ENCODE assay signal across 19 cellular contexts in the genomic region with DNA sequence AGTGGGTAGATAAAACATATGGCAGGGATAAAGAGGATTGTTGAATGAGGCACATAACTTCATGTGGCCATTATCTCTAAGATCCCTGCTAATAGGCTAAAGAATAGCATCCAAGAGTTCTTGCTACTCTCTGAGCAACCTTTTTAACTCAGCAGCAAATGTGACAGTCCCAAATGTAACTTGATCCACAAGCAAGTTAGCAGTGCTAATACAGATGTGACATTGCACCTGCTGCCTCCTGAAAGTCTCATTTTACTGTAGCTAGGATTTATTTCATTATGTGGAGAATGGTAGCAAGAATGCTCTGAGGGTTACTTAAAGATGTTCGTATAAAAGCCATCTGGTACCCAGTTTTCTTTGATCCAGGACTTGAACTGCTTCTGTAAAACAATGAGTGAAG. TPM values are rescaled to one million over a fixed set of nuclear protein-coding genes. Genes with fewer than 3 reads are reported as not detected.
DNase-seq lines count a peak whose midpoint lies in the region; TF ChIP-seq lines count a peak whose summit lies in the region.
"Had no signal": no experiment of that assay in that cellular context is flagged by ENCODE, and none has a peak within 500 bp of the region (broad histone marks: within the 10 kb centered on the region; RNA-seq: fewer than 3 reads in every experiment).

No MANE protein-coding gene starts in this region.

- H3K36me3 ChIP-seq in neural progenitor cell = no peaks in the 10 kb centered on the region
- H3K36me3 ChIP-seq: SJSA1 had no signal

- H3K27me3 ChIP-seq in neural progenitor cell = no peaks in the 10 kb centered on the region
- H3K27me3 ChIP-seq: SJSA1 had no signal

- H2AFZ ChIP-seq in neural progenitor cell (replicated peaks) = no peak overlapping the region

- H3K4me3 ChIP-seq in neural progenitor cell = no peak overlapping the region
- H3K4me3 ChIP-seq: SJSA1 had no signal

- H3K27ac Mint-ChIP-seq in neural progenitor cell = no peak overlapping the region

- H3K9ac ChIP-seq in neural progenitor cell = no peak overlapping the region

- no peaks in the 10 kb centered on the region for H3K9me3 ChIP-seq in neural progenitor cell (ENCODE audit: low read depth)
- H3K9me3 ChIP-seq: SJSA1 had no signal

- no peak for TF ChIP-seq CTCF in neural progenitor cell (IDR thresholded peaks at IDR 0.05)

- no peak overlapping the region for H3K4me2 ChIP-seq in neural progenitor cell

- DNase-seq in NCI-H510A treated with DMSO at 0.1 percent for 48 hours (lab: John Stamatoyannopoulos, UW) = peak; percentile 41
- DNase-seq in NCI-H510A (lab: John Stamatoyannopoulos, UW) = no peak
- peak; percentile 22 for DNase-seq in NCI-H128 (lab: John Stamatoyannopoulos, UW; ENCODE audit: unreplicated experiment)
- DNase-seq in NCI-H82 (lab: John Stamatoyannopoulos, UW) = peak; percentile 81
- peak; percentile 31 for DNase-seq in neural progenitor cell (ENCODE audit: low spot score)
- DNase-seq in cerebellar nuclear complex (lab: John Stamatoyannopoulos, UW) = no peak
- no peak for DNase-seq in DMS114 treated with DMSO at 0.1 percent for 48 hours (lab: John Stamatoyannopoulos, UW; ENCODE audit: unreplicated experiment)
- DNase-seq: C1 segment of cervical spinal cord, DMS 273 treated with DMSO at 0.1 percent for 48 hours, EL, GOT3, NCI-H1048, NCI-H2029 treated with DMSO at 0.1 percent for 48 hours, NCI-H446 treated with DMSO at 0.1 percent for 48 hours, RPMI8226, SW 1271 had no signal

- no peaks in the 10 kb centered on the region for H3F3A ChIP-seq in neural progenitor cell (ENCODE audit: low read depth)

- peaks cover 7% of the 10 kb centered on the region for H3K4me1 ChIP-seq in neural progenitor cell
- H3K4me1 ChIP-seq: SJSA1 had no signal

- no peak overlapping the region for H3K4me3 Mint-ChIP-seq in neural progenitor cell

- no peaks in the 10 kb centered on the region for H4K20me1 ChIP-seq in neural progenitor cell (ENCODE audit: low read depth)

- no peaks in the 10 kb centered on the region for H3K27me3 Mint-ChIP-seq in neural progenitor cell (ENCODE audit: insufficient read depth, low read depth)

- H3K79me2 ChIP-seq in neural progenitor cell (ENCODE audit: low read depth) = no peaks in the 10 kb centered on the region

- no peaks in the 10 kb centered on the region for H3K9me3 Mint-ChIP-seq in neural progenitor cell

- H3K4me1 Mint-ChIP-seq in neural progenitor cell = peaks cover 11% of the 10 kb centered on the region

- H3K27ac ChIP-seq in neural progenitor cell = no peak overlapping the region
- H3K27ac ChIP-seq: SJSA1 had no signal

- H3K36me3 Mint-ChIP-seq in neural progenitor cell = no peaks in the 10 kb centered on the region

RNA-seq across cellular contexts. Expression of a gene that starts 45.9 kb away (rescaled TPM):
- total RNA-seq in neural progenitor cell (ENCODE audit: low replicate concordance) = 0.19 and 0.65 TPM in 2 replicates
- total RNA-seq: HT-29; SJSA1; T-helper 2 cell treated with Interferon-gamma antibody and Interleukin-4, amounts not matched to agents 100 ng/mL and 5 ng/mL, for 36 hours had no signal

Comparison
In these comparisons a context has a peak if more than half of its experiments do, and no peak if none do; other contexts are left out.
1. DNase-seq: peak in NCI-H510A treated with DMSO at 0.1 percent for 48 hours (single experiment), NCI-H128 (single experiment), NCI-H82 (single experiment) and neural progenitor cell (single experiment); none in NCI-H510A (single experiment), cerebellar nuclear complex (0 of 2) and DMS114 treated with DMSO at 0.1 percent for 48 hours (single experiment).